In the genomic region with DNA sequence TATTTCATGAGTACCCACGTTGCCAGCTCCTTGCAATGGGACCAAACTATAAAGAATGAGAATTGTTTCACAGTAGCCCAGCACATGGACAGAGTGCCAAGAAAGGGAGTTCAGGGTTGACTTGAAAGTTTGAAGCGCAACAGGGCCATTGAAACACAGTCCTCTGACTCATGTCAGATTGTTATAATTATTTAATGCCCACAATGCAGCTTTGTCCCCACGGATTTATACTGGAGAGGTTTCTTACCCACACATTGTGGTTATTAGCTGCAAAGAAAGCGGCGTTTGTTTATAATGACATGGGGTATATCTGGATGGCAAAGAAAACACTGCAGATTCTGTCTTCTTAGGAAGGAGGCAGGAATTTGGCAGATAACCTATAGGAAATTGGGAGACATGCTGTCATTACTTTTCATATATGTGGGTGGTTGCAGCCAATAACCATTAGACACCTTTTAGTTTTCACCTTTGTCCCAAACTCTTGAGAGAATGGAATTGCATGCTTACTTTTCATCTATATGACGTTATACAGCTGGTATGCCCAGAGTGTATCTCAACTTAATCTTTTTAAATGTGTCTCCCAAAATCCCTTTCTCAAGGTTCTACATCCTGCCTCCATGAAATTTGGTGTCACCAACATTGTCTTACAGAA, we compare ENCODE assay signal across 22 cellular contexts.
A peak's percentile ranks its signal among the peaks of the same experiment; 100 is the strongest.
DNase-seq lines count a peak whose midpoint lies in the region; ATAC-seq and TF ChIP-seq lines count a peak whose summit lies in the region.
"Had no signal": no experiment of that assay in that cellular context is flagged by ENCODE, and none has a peak within 500 bp of the region (broad histone marks: within the 10 kb centered on the region; RNA-seq: fewer than 3 reads in every experiment).

No MANE protein-coding gene starts in this region.

- H3K9me3 ChIP-seq in GM23248 (ENCODE audit: low read depth) (no peaks in the 10 kb centered on the region), SJSA1 (replicated peaks) (no peaks in the 10 kb centered on the region), fibroblast of lung (ENCODE audit: control insufficient read depth, insufficient read depth, low read depth, low read length) (no peaks in the 10 kb centered on the region), smooth muscle cell (replicated peaks; ENCODE audit: low read depth) (no peaks in the 10 kb centered on the region)
- H3K9me3 ChIP-seq: ascending aorta, neutrophil, upper lobe of right lung had no signal

- WGBS in GM23248 (ENCODE audit: low coverage in 1 of 2, low lambda C conversion rate in 2 of 2, missing lambda C conversion rate in 2 of 2), 2 experiments, result 62 to 66% methylated on average over 6 of the region's 6 CpGs
- WGBS in smooth muscle cell (ENCODE audit: low lambda C conversion rate), result 38% methylated on average over 6 of the region's 6 CpGs

- H2AFZ ChIP-seq in GM23248, result no peak overlapping the region
- no peak overlapping the region for H2AFZ ChIP-seq in fibroblast of lung (ENCODE audit: low read length)
- no peak overlapping the region for H2AFZ ChIP-seq in smooth muscle cell (ENCODE audit: low read depth)

- H3K9ac ChIP-seq in GM23248 (no peak overlapping the region), fibroblast of lung (ENCODE audit: insufficient read depth, low read length) (no peak overlapping the region), smooth muscle cell (ENCODE audit: low read depth) (peak overlapping the region; percentile 14)

- peak; percentile 24 for DNase-seq in GM23248
- DNase-seq in SJSA1 (ENCODE audit: low read depth in 1 of 2, low spot score in 2 of 2), result peak in 1 of 2 experiments; percentile 79
- peak; percentile 42 to 56 for DNase-seq in fibroblast of lung (ENCODE audit: low read depth in 2 of 2)
- DNase-seq in smooth muscle cell (lab: John Stamatoyannopoulos, UW; ENCODE audit: unreplicated experiment), result no peak
- DNase-seq: activated CD4-positive, alpha-beta T cell treated with anti-CD3 and anti-CD28 coated beads, Interleukin-2, amount 10 ng/mL, durations not matched to agents 24 days and 14 days; activated naive CD4-positive, alpha-beta T cell treated with anti-CD3 and anti-CD28 coated beads, Interleukin-2, amount 50 U/mL, for 16 hours; CD4-positive, CD25-positive, alpha-beta regulatory T cell; DMS 273 treated with DMSO at 0.1 percent for 48 hours; effector CD4-positive, alpha-beta T cell; NCI-H187; NCI-H2227 treated with DMSO at 0.1 percent for 48 hours; NCI-H774; OCI-M1; SHP77 treated with DMSO at 0.1 percent for 48 hours; stimulated activated naive CD8-positive, alpha-beta T cell treated with anti-CD3 and anti-CD28 coated beads, Interleukin-15, amount 100 ng/mL, for 72 hours; upper lobe of right lung had no signal

- ATAC-seq in GM21360 (IDR thresholded peaks at IDR 0.05; ENCODE audit: unreplicated experiment) (no peak), GM19328 (IDR thresholded peaks at IDR 0.05; ENCODE audit: unreplicated experiment) (no peak), GM19455 (IDR thresholded peaks at IDR 0.05; ENCODE audit: unreplicated experiment) (no peak)
- ATAC-seq: stimulated activated naive CD8-positive, alpha-beta T cell treated with anti-CD3 and anti-CD28 coated beads, Interleukin-15, amount 100 ng/mL, for 72 hours; upper lobe of right lung had no signal

- peaks cover 30% of the 10 kb centered on the region; the same call in 1 of the 2 replicates for H4K20me1 ChIP-seq in GM23248 (ENCODE audit: insufficient read depth)
- peaks cover under 1% of the 10 kb centered on the region for H4K20me1 ChIP-seq in fibroblast of lung (ENCODE audit: control insufficient read depth, extremely low read depth, insufficient read depth, low read length)
- peaks cover 84% of the 10 kb centered on the region for H4K20me1 ChIP-seq in smooth muscle cell (ENCODE audit: low read depth)

- H3K36me3 ChIP-seq in GM23248 (ENCODE audit: low read depth) (0 out of 2 replicates have a peak, but pooled peaks cover 1% of the 10 kb centered on the region), SJSA1 (peaks cover 30% of the 10 kb centered on the region), fibroblast of lung (ENCODE audit: control insufficient read depth, insufficient read depth, low read length) (no peaks in the 10 kb centered on the region), smooth muscle cell (ENCODE audit: low read depth) (no peaks in the 10 kb centered on the region)
- H3K36me3 ChIP-seq: ascending aorta, neutrophil, upper lobe of right lung had no signal

- in situ Hi-C loops in GM23248 (cut with MboI), result no loop called here

- no peaks in the 10 kb centered on the region for H3K9me2 ChIP-seq in GM23248 (ENCODE audit: insufficient read depth)

- H3K4me2 ChIP-seq in GM23248 (ENCODE audit: unreplicated experiment) (peak overlapping the region; percentile 33), fibroblast of lung (ENCODE audit: extremely low read depth, insufficient read depth, low read length) (no peak overlapping the region), smooth muscle cell (peak overlapping the region; percentile 66)

- TF ChIP-seq CTCF in fibroblast of lung (conservative IDR thresholded peaks at IDR 0.05 in 1 of 2, IDR thresholded peaks at IDR 0.05 in 1 of 2; ENCODE audit: low read depth in 1 of 2, low read length in 2 of 2) (no peak), smooth muscle cell (IDR thresholded peaks at IDR 0.05; ENCODE audit: borderline replicate concordance, insufficient read depth, poor library complexity, severe bottlenecking) (no peak)

- H3K4me3 ChIP-seq in GM23248, result no peak overlapping the region
- H3K4me3 ChIP-seq in SJSA1, result no peak overlapping the region
- H3K4me3 ChIP-seq in fibroblast of lung (replicated peaks in 1 of 4; ENCODE audit: control extremely low read depth in 1 of 4, insufficient read depth in 1 of 4, low read depth in 3 of 4, low read length in 4 of 4), result no peak overlapping the region
- no peak overlapping the region for H3K4me3 ChIP-seq in smooth muscle cell
- H3K4me3 ChIP-seq: ascending aorta, upper lobe of right lung had no signal

- H3K27me3 ChIP-seq in GM23248 (replicated peaks; ENCODE audit: insufficient read depth), result no peaks in the 10 kb centered on the region
- H3K27me3 ChIP-seq in SJSA1 (replicated peaks), result no peaks in the 10 kb centered on the region
- no peaks in the 10 kb centered on the region for H3K27me3 ChIP-seq in fibroblast of lung (ENCODE audit: control insufficient read depth, insufficient read depth, low read length)
- H3K27me3 ChIP-seq in smooth muscle cell (ENCODE audit: low read depth), result no peaks in the 10 kb centered on the region
- H3K27me3 ChIP-seq: ascending aorta, upper lobe of right lung had no signal

- H3K4me1 ChIP-seq in GM23248 (ENCODE audit: insufficient read depth) (peaks cover 59% of the 10 kb centered on the region), SJSA1 (replicated peaks) (peaks cover 65% of the 10 kb centered on the region), fibroblast of lung (ENCODE audit: control insufficient read depth, extremely low read depth, insufficient read depth, low read length) (peaks cover 48% of the 10 kb centered on the region), smooth muscle cell (ENCODE audit: low read depth) (peaks cover 47% of the 10 kb centered on the region)

- peaks cover 93% of the 10 kb centered on the region for H3K79me2 ChIP-seq in GM23248 (ENCODE audit: insufficient read depth)
- H3K79me2 ChIP-seq in fibroblast of lung (ENCODE audit: control insufficient read depth, insufficient read depth, low read length), result peaks cover 84% of the 10 kb centered on the region
- peaks cover 81% of the 10 kb centered on the region for H3K79me2 ChIP-seq in smooth muscle cell (ENCODE audit: low read depth)

- H3K27ac ChIP-seq in GM23248, result peak overlapping the region; percentile 55
- peak overlapping the region; percentile 76 for H3K27ac ChIP-seq in SJSA1
- peak overlapping the region; percentile 33 for H3K27ac ChIP-seq in fibroblast of lung (ENCODE audit: insufficient read depth, low read length)
- peak overlapping the region; percentile 99 for H3K27ac ChIP-seq in smooth muscle cell (ENCODE audit: low read depth)
- H3K27ac ChIP-seq: neutrophil, upper lobe of right lung, VCaP had no signal

- H3F3A ChIP-seq in GM23248 (ENCODE audit: insufficient read depth) (peaks cover 63% of the 10 kb centered on the region), smooth muscle cell (ENCODE audit: low read depth) (peaks cover 45% of the 10 kb centered on the region)

Comparison
In these comparisons a context has a peak if more than half of its experiments do, and no peak if none do; other contexts are left out.
1. H3K27ac ChIP-seq: peak in every context shown above with its lines; median percentile 99 in smooth muscle cell; 76 in SJSA1; 55 in GM23248; 33 in fibroblast of lung.